In genomic region chr10:80046629-80047441, GRCh38 we compare ENCODE assay signal across 8 cellular contexts. TPM values are rescaled to one million over a fixed set of nuclear protein-coding genes. Genes with fewer than 3 reads are reported as not detected.
A peak's percentile ranks its signal among the peaks of the same experiment; 100 is the strongest.
DNase-seq lines count a peak whose midpoint lies in the region; ATAC-seq, FAIRE-seq and TF ChIP-seq lines count a peak whose summit lies in the region.

No MANE protein-coding gene starts in this region.

- intact Hi-C loops in breast epithelium (cut with DNase I; ENCODE audit: low total_unique reads) (no loop called here), kidney (cut with DNase I) (no loop called here)

- H3K36me3 ChIP-seq in HEK293 (ENCODE audit: control insufficient read depth in 2 of 2, insufficient read depth in 1 of 2, low read length in 2 of 2) (no peaks in the 10 kb centered on the region), breast epithelium (no peaks in the 10 kb centered on the region), kidney (ENCODE audit: control insufficient read depth in 1 of 2, insufficient read depth in 2 of 2, low read length in 2 of 2) (no peaks in the 10 kb centered on the region)

- H3K9ac ChIP-seq in kidney (ENCODE audit: low read length in 2 of 2): no peak overlapping the region

- no peaks in the 10 kb centered on the region for H3K27me3 ChIP-seq in breast epithelium

- H3K4me3 ChIP-seq in HEK293 (ENCODE audit: low read depth, low read length) (no peak overlapping the region), WI38 (ENCODE audit: low read depth, low read length) (no peak overlapping the region), breast epithelium (no peak overlapping the region), kidney (ENCODE audit: low read length in 2 of 2) (no peak overlapping the region)

- H3K4me1 ChIP-seq in HEK293 (ENCODE audit: control insufficient read depth, insufficient read depth, low read length) (no peaks in the 10 kb centered on the region), breast epithelium (no peaks in the 10 kb centered on the region), kidney (ENCODE audit: control insufficient read depth in 1 of 2, insufficient read depth in 1 of 2, low read depth in 1 of 2, low read length in 2 of 2) (no peaks in the 10 kb centered on the region)

- TF ChIP-seq POLR2A in breast epithelium (IDR thresholded peaks at IDR 0.05): no peak

- H3K9me3 ChIP-seq in HEK293 (ENCODE audit: control insufficient read depth, insufficient read depth, low read depth, low read length) (no peaks in the 10 kb centered on the region), breast epithelium (no peaks in the 10 kb centered on the region), kidney (ENCODE audit: control insufficient read depth in 1 of 2, low read length in 2 of 2) (no peaks in the 10 kb centered on the region)

- H3K27ac ChIP-seq in HEK293 (ENCODE audit: extremely low read depth, low read depth, low read length): no peak overlapping the region
- no peak overlapping the region for H3K27ac ChIP-seq in breast epithelium
- H3K27ac ChIP-seq in kidney (ENCODE audit: low read depth in 2 of 2, low read length in 2 of 2): no peak overlapping the region

- FAIRE-seq in kidney (lab: Jason Lieb, UNC): no peak

- ATAC-seq in HG03521 (IDR thresholded peaks at IDR 0.05; ENCODE audit: unreplicated experiment): no peak

- POLR2A ChIA-PET in HEK293 (lab: Yijun Ruan, JAX): no interaction called here

- TF ChIP-seq CTCF in GM12874 (IDR thresholded peaks at IDR 0.05; ENCODE audit: insufficient read depth, low read depth, low read length) (peak; percentile 86), HEK293 (tag by site-specific recombination; IDR thresholded peaks at IDR 0.05) (peak; percentile 32; the same call in 1 of the 2 replicates), WI38 (IDR thresholded peaks at IDR 0.05; ENCODE audit: low read depth, low read length) (peak; percentile 88), breast epithelium (IDR thresholded peaks at IDR 0.05) (peak; percentile 65 to 83 (median 74)), kidney (IDR thresholded peaks at IDR 0.05; ENCODE audit: borderline replicate concordance, extremely low read depth, insufficient read depth) (peak; percentile 88)

- CTCF ChIA-PET in HEK293 (lab: Yijun Ruan, JAX): interaction anchor here (0.6 to 3.3 kb wide), 34 partner anchors 9 to 1958 kb away, joined by 3 to 28 read pairs (median 4); partner anchors contain the start of gene TMEM254

- DNase-seq in NCI-H146 (lab: John Stamatoyannopoulos, UW): peak; percentile 69
- DNase-seq in breast epithelium (ENCODE audit: low spot score in 2 of 2): peak; percentile 63 to 73
- peak; percentile 84 for DNase-seq in kidney
- peak; percentile 58 to 65 for DNase-seq in stimulated activated CD4-positive, alpha-beta T cell treated with anti-CD3 and anti-CD28 coated beads, Interleukin-1b, Interleukin-23, amount 100 ng/mL, for 4 hours (ENCODE audit: low read depth in 2 of 2)

TF ChIP-seq in HEK293, 187 proteins besides CTCF, POLR2A, EP300 and RAD21:
- TF ChIP-seq ZNF2 (tag by site-specific recombination; IDR thresholded peaks at IDR 0.05): 0 out of 2 replicates have a peak, but pooled peaks have one; percentile 54
- peak; percentile 71 for TF ChIP-seq ZNF692 (tag by site-specific recombination; IDR thresholded peaks at IDR 0.05)
- no peak for TF ChIP-seq ZNF830 (tag by site-specific recombination; IDR thresholded peaks at IDR 0.05; ENCODE audit: low read depth)
- TF ChIP-seq ZNF704 (tag by site-specific recombination; IDR thresholded peaks at IDR 0.05): no peak
- peak; percentile 51 for TF ChIP-seq ZNF654 (tag by site-specific recombination; IDR thresholded peaks at IDR 0.05; ENCODE audit: low read depth)
- 0 out of 2 replicates have a peak, but pooled peaks have one; percentile 16 for TF ChIP-seq ZBTB20 (tag by site-specific recombination; IDR thresholded peaks at IDR 0.05)
- no peak for TF ChIP-seq ZNF423 (tag by site-specific recombination; IDR thresholded peaks at IDR 0.05)
TF ChIP-seq in HEK293: peak in this region for 4.

RNA-seq across cellular contexts. Expression of gene TMEM254, which starts 31.6 kb away (rescaled TPM):
- total RNA-seq in breast epithelium (10 to 100 TPM; 13.3 to 29.7 (median 18.7) TPM), kidney (21.1 TPM)
- polyA plus RNA-seq in kidney (ENCODE audit: insufficient read depth, low read depth, low replicate concordance): 29.5 TPM

Comparison
In these comparisons a context has a peak if more than half of its experiments do, and no peak if none do; other contexts are left out.
1. CTCF ChIP-seq: peak in every context shown above with its lines; median percentile 88 in WI38; 88 in kidney; 86 in GM12874; 74 in breast epithelium; 32 in HEK293.